Comparison of ENCODE assay signal across 1 cellular context in the genomic region with DNA sequence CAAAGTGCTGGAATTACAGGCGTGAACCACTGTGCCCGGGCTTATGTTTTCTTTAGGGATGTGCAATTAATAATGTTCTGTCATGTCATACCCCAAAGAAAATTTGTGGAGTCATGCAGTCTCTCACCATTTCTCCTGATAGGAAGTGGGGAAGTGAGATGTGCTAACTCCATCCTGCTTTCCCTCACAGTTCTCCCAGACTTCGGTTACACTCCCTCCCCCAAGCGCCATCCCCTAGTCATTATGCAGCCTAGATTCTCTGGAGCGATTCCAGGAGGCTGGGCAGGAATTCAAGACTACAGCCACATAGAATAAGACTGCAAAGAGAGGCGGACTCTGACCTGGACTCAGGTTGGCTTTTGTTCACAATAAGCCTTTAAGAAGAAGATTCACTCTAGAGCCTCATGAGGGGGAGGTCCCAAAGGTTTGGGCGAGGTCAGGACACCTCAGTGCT.
TF ChIP-seq lines count a peak whose summit lies in the region.

No MANE protein-coding gene starts in this region.

TF ChIP-seq in GM23338, 12 proteins besides CTCF, POLR2A, EP300 and RAD21 (continued from another document):
- TF ChIP-seq JUNB (IDR thresholded peaks at IDR 0.05; ENCODE audit: unreplicated experiment) (no peak), ETS1 (IDR thresholded peaks at IDR 0.05) (no peak), POLR2AphosphoS5 (IDR thresholded peaks at IDR 0.05; ENCODE audit: low read depth) (no peak), CREB1 (CRISPR knock-in tag; IDR thresholded peaks at IDR 0.05; ENCODE audit: low read depth) (no peak)
- TF ChIP-seq, protein P1, sequence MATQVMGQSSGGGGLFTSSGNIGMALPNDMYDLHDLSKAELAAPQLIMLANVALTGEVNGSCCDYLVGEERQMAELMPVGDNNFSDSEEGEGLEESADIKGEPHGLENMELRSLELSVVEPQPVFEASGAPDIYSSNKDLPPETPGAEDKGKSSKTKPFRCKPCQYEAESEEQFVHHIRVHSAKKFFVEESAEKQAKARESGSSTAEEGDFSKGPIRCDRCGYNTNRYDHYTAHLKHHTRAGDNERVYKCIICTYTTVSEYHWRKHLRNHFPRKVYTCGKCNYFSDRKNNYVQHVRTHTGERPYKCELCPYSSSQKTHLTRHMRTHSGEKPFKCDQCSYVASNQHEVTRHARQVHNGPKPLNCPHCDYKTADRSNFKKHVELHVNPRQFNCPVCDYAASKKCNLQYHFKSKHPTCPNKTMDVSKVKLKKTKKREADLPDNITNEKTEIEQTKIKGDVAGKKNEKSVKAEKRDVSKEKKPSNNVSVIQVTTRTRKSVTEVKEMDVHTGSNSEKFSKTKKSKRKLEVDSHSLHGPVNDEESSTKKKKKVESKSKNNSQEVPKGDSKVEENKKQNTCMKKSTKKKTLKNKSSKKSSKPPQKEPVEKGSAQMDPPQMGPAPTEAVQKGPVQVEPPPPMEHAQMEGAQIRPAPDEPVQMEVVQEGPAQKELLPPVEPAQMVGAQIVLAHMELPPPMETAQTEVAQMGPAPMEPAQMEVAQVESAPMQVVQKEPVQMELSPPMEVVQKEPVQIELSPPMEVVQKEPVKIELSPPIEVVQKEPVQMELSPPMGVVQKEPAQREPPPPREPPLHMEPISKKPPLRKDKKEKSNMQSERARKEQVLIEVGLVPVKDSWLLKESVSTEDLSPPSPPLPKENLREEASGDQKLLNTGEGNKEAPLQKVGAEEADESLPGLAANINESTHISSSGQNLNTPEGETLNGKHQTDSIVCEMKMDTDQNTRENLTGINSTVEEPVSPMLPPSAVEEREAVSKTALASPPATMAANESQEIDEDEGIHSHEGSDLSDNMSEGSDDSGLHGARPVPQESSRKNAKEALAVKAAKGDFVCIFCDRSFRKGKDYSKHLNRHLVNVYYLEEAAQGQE (IDR thresholded peaks at IDR 0.05; ENCODE audit: unreplicated experiment): no peak
TF ChIP-seq in GM23338: peak in this region for 0.
